Comparison of ENCODE assay signal across 11 cellular contexts in the genomic region with DNA sequence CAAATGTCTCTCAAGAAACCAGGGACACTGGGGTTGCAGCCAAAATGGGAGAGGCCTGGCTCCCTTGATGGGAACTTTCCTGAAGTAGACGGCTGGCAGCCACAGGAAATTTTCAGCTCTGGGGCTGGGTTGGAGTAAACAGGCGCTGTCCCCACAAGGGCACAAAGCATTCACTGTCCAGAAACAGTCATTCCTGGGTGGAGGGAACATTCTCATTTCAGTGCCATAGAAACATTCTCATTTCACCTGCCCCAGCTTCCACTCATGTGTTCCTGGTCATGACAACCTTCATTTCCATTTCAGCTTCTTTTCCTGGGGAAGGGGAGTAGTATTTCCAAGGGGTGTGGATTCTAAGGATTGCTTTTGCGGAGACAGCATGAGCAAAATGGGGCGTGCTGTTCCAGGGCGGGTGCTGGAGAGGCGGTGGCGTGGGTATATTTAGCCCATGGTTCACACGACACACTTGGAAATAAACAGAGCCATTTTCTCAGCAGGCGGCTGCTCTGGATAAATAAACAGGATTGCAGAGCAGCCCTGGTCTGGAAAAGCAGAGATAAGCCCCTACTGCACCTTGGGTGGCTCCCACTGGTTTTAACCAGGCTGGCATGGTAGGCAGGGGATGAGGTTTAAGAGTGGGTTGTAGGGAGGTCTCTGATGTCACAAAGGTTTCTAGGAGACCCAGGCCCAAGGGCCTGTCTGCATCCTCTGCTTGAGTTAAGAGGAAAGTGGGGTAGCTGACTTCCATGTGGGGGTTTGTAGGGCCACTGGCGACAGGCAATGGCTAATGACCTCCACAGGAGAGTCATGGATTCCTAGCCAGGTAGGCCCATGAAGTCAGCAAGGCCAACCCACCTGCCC. TPM values are rescaled to one million over a fixed set of nuclear protein-coding genes. Genes with fewer than 3 reads are reported as not detected.
A peak's percentile ranks its signal among the peaks of the same experiment; 100 is the strongest.
DNase-seq lines count a peak whose midpoint lies in the region; ATAC-seq and TF ChIP-seq lines count a peak whose summit lies in the region.
"Had no signal": no experiment of that assay in that cellular context is flagged by ENCODE, and none has a peak within 500 bp of the region (broad histone marks: within the 10 kb centered on the region; RNA-seq: fewer than 3 reads in every experiment).

No MANE protein-coding gene starts in this region.

- intact Hi-C loops in body of pancreas (cut with DNase I) (no loop called here), right lobe of liver (cut with DNase I) (no loop called here)

- no peak overlapping the region for H3K4me3 ChIP-seq in body of pancreas
- no peak overlapping the region for H3K4me3 ChIP-seq in right lobe of liver
- peak overlapping the region; percentile 43 for H3K4me3 ChIP-seq in thoracic aorta

- H3K27ac ChIP-seq in body of pancreas (peak overlapping the region; percentile 80 to 95 (median 88)), right lobe of liver (peak overlapping the region; percentile 12 to 37 (median 35)), thoracic aorta (peak overlapping the region; percentile 92)
- H3K27ac ChIP-seq: 22Rv1 had no signal

- TF ChIP-seq POLR2A in body of pancreas (IDR thresholded peaks at IDR 0.05) (peak in 2 of 3 donors; percentile 17 to 52), right lobe of liver (IDR thresholded peaks at IDR 0.05) (no peak)

- H3K27me3 ChIP-seq in body of pancreas (no peaks in the 10 kb centered on the region), right lobe of liver (no peaks in the 10 kb centered on the region), thoracic aorta (replicated peaks; ENCODE audit: insufficient read depth) (no peaks in the 10 kb centered on the region)

- DNase-seq in DMS 273 (lab: John Stamatoyannopoulos, UW; ENCODE audit: unreplicated experiment) (peak; percentile 32), DMS 273 treated with DMSO at 0.1 percent for 48 hours (lab: John Stamatoyannopoulos, UW) (no peak), body of pancreas (peak; percentile 83 to 93 (median 92)), right lobe of liver (peak in 1 of 3 donors; percentile 58), thoracic aorta (ENCODE audit: low spot score) (peak; percentile 56)
- DNase-seq: OCI-M1 had no signal

- TF ChIP-seq CTCF in body of pancreas (IDR thresholded peaks at IDR 0.05) (peak in 2 of 7 experiments; percentile 18 to 20), right lobe of liver (IDR thresholded peaks at IDR 0.05) (no peak), thoracic aorta (IDR thresholded peaks at IDR 0.05) (no peak)

- peaks cover 89% of the 10 kb centered on the region for H3K4me1 ChIP-seq in body of pancreas
- peaks cover 0 to 43% (median 10%) of the 10 kb centered on the region in 4 donors for H3K4me1 ChIP-seq in right lobe of liver
- peaks cover 83 to 100% of the 10 kb centered on the region in 2 donors for H3K4me1 ChIP-seq in thoracic aorta (ENCODE audit: control insufficient read depth in 1 of 2, low read depth in 2 of 2)

- peak; percentile 88 for ATAC-seq in body of pancreas
- peak in 1 of 4 donors; percentile 4 for ATAC-seq in right lobe of liver
- peak; percentile 79 for ATAC-seq in thoracic aorta (ENCODE audit: insufficient number of reproducible peaks, low FRiP score, low read depth)
- ATAC-seq in HG03139 (IDR thresholded peaks at IDR 0.05; ENCODE audit: unreplicated experiment): no peak
- no peak for ATAC-seq in HG03469 (IDR thresholded peaks at IDR 0.05; ENCODE audit: unreplicated experiment)
- ATAC-seq in HG03159 (IDR thresholded peaks at IDR 0.05; ENCODE audit: unreplicated experiment): no peak

- H3K9me3 ChIP-seq in body of pancreas: no peaks in the 10 kb centered on the region
- no peaks in the 10 kb centered on the region for H3K9me3 ChIP-seq in right lobe of liver
- H3K9me3 ChIP-seq in thoracic aorta: no peaks in the 10 kb centered on the region

- H3K36me3 ChIP-seq in body of pancreas (replicated peaks in 1 of 2; ENCODE audit: insufficient read depth in 1 of 2, low read depth in 2 of 2) (peaks cover 0 to 2% of the 10 kb centered on the region in 2 donors), right lobe of liver (peaks cover 0 to 4% (median 0%) of the 10 kb centered on the region in 4 donors), thoracic aorta (peaks cover 6% of the 10 kb centered on the region)

- WGBS in body of pancreas, 2 donors: 17 to 27% methylated on average over 10 of the region's 10 CpGs
- WGBS in right lobe of liver (ENCODE audit: insufficient coverage, low coverage, low lambda C conversion rate, missing lambda C conversion rate): 55% methylated on average over 6 of the region's 10 CpGs

RNA-seq across cellular contexts. Expression of a gene that starts 32.9 kb away (rescaled TPM):
- not detected for total RNA-seq in body of pancreas
- not detected for total RNA-seq in right lobe of liver
- total RNA-seq in thoracic aorta: 1 to 10 TPM in 1 of 2 donors, not detected in 1; 4.9 TPM
- total RNA-seq: H1 had no signal

RNA-seq across cellular contexts. Expression of a gene that starts 52.1 kb away (rescaled TPM):
- total RNA-seq in body of pancreas: 100 to 1,000 TPM in 1 of 2 donors, 10 to 100 TPM in 1; 96.2 to 103 TPM
- total RNA-seq in right lobe of liver: 10 to 100 TPM; 30.5 to 96.1 (median 63.4) TPM
- 100 to 1,000 TPM; 137 to 187 TPM for total RNA-seq in thoracic aorta

Comparison
In these comparisons a context has a peak if more than half of its experiments do, and no peak if none do; other contexts are left out.
1. ATAC-seq: peak in body of pancreas (single experiment) and thoracic aorta (single experiment); none in HG03139 (single experiment), HG03469 (single experiment) and HG03159 (single experiment).
2. H3K27ac ChIP-seq: peak in every context shown above with its lines; median percentile 92 in thoracic aorta; 88 in body of pancreas; 35 in right lobe of liver.